7 cellular contexts compared by ENCODE assay signal in the genomic region with DNA sequence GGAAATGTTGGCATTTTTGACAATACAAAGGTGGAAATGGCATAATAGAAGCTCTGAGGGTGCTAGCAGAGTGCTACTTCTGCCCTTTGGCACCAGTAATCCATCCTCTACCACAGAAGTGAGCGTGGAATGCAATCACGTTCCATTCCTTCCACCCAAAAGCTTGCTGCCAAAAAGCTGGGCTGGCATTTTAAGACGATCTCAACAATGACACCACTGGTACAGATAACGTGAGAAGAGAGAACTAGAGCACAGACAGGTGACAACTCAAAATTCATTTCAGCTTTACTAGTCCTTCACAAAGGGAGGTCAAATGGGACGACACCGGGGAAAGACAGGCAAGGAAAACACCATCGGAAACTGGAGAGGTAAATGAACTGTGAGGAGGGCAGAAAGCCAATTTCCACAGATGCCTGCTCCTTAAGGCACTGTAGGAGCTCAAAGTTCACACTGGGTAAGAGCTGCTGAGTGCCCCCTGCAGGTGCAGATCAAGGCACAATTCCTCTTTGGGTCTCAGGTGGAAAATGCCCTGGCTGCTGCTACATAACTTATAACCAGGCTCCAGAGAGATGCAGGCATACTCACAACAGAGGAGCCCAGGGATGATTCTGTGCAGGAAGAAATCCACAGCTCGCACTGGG. TPM values are rescaled to one million over a fixed set of nuclear protein-coding genes. Genes with fewer than 3 reads are reported as not detected.
DNase-seq lines count a peak whose midpoint lies in the region; ATAC-seq and TF ChIP-seq lines count a peak whose summit lies in the region.

No MANE protein-coding gene starts in this region.

- H3K4me1 Mint-ChIP-seq in T-helper 17 cell, result peaks cover 30% of the 10 kb centered on the region

- TF ChIP-seq EP300 in sigmoid colon (IDR thresholded peaks at IDR 0.05), result no peak

- H3K4me3 ChIP-seq in epithelial cell of proximal tubule (ENCODE audit: low read depth, low read length), result no peak overlapping the region
- no peak overlapping the region for H3K4me3 ChIP-seq in sigmoid colon

- H3K36me3 Mint-ChIP-seq in T-helper 17 cell (ENCODE audit: low read depth), result peaks cover 2% of the 10 kb centered on the region

- peak; percentile 24 for TF ChIP-seq CTCF in GM12873 (IDR thresholded peaks at IDR 0.05; ENCODE audit: insufficient read depth, low read depth, low read length, missing control alignments)
- TF ChIP-seq CTCF in epithelial cell of proximal tubule (conservative IDR thresholded peaks at IDR 0.05; ENCODE audit: low read depth, low read length), result peak; percentile 35
- no peak for TF ChIP-seq CTCF in sigmoid colon (IDR thresholded peaks at IDR 0.05)

- WGBS in sigmoid colon, 2 donors, result 25 to 61% methylated on average over 8 of the region's 8 CpGs

- intact Hi-C loops in sigmoid colon (cut with DNase I), result loop anchor here (5.0 kb wide), 1 partner anchor 172 kb away; no protein-coding TSS in a partner anchor

- DNase-seq in NCI-H345 treated with DMSO at 0.1 percent for 48 hours (lab: John Stamatoyannopoulos, UW; ENCODE audit: unreplicated experiment) (peak; percentile 18), epithelial cell of proximal tubule (ENCODE audit: low read depth) (peak; percentile 59), sigmoid colon (no peak), anterior cingulate cortex (lab: John Stamatoyannopoulos, UW) (no peak), T-helper 17 cell (no peak), NCI-H2081 treated with DMSO at 0.1 percent for 48 hours (lab: John Stamatoyannopoulos, UW) (no peak)

- peak overlapping the region in 3 of 4 donors; percentile 21 to 61 (median 33) for H3K27ac ChIP-seq in sigmoid colon

- H3K4me1 ChIP-seq in sigmoid colon, result peaks cover 0 to 75% (median 58%) of the 10 kb centered on the region in 4 donors

- ATAC-seq in T-helper 17 cell, result no peak

- H3K4me3 Mint-ChIP-seq in T-helper 17 cell, result no peak overlapping the region

- no peaks in the 10 kb centered on the region for H3K36me3 ChIP-seq in sigmoid colon

- TF ChIP-seq POLR2A in sigmoid colon (IDR thresholded peaks at IDR 0.05), result no peak

- H3K27ac Mint-ChIP-seq in T-helper 17 cell, result no peak overlapping the region

- no peaks in the 10 kb centered on the region for H3K27me3 ChIP-seq in sigmoid colon

- no peaks in the 10 kb centered on the region for H3K27me3 Mint-ChIP-seq in T-helper 17 cell

- no peaks in the 10 kb centered on the region for H3K9me3 ChIP-seq in sigmoid colon
- H3K9me3 ChIP-seq in T-helper 17 cell (ENCODE audit: control insufficient read depth, low read length, poor library complexity, severe bottlenecking), result no peaks in the 10 kb centered on the region

RNA-seq across cellular contexts. Expression of a gene that starts 50.7 kb away (rescaled TPM):
- total RNA-seq in epithelial cell of proximal tubule (not detected in 2 replicates), sigmoid colon (not detected), T-helper 17 cell (not detected)
- polyA plus RNA-seq in sigmoid colon, result not detected

Comparison
In these comparisons a context has a peak if more than half of its experiments do, and no peak if none do; other contexts are left out.
1. CTCF ChIP-seq: peak in GM12873 (single experiment) and epithelial cell of proximal tubule (single experiment); none in sigmoid colon (0 of 4).
2. DNase-seq: peak in NCI-H345 treated with DMSO at 0.1 percent for 48 hours (single experiment) and epithelial cell of proximal tubule (single experiment); none in sigmoid colon (single experiment), anterior cingulate cortex (0 of 58), T-helper 17 cell (0 of 3) and NCI-H2081 treated with DMSO at 0.1 percent for 48 hours (single experiment).